Comparison of ENCODE assay signal across 18 cellular contexts in genomic region chr12:55865327-55865726, GRCh38. TPM values are rescaled to one million over a fixed set of nuclear protein-coding genes. Genes with fewer than 3 reads are reported as not detected.
A peak's percentile ranks its signal among the peaks of the same experiment; 100 is the strongest.
DNase-seq lines count a peak whose midpoint lies in the region; ATAC-seq, FAIRE-seq and TF ChIP-seq lines count a peak whose summit lies in the region.
"Had no signal": no experiment of that assay in that cellular context is flagged by ENCODE, and none has a peak within 500 bp of the region (broad histone marks: within the 10 kb centered on the region; RNA-seq: fewer than 3 reads in every experiment).

No MANE protein-coding gene starts in this region.

- no peak overlapping the region for H3K27ac ChIP-seq in A549
- H3K27ac ChIP-seq in HEK293 (ENCODE audit: extremely low read depth, low read depth, low read length): no peak overlapping the region
- H3K27ac ChIP-seq in K562 (ENCODE audit: extremely low read depth, low read depth, low read length): no peak overlapping the region
- H3K27ac ChIP-seq: 22Rv1; BLaER1 treated with 17β-estradiol and CSF1 and Interleukin-3, amounts not matched to agents 10 nM and 100 nM had no signal

- 0 out of 3 replicates have a peak, but pooled peaks cover 3% of the 10 kb centered on the region for H3K4me1 ChIP-seq in A549
- no peaks in the 10 kb centered on the region for H3K4me1 ChIP-seq in HEK293 (ENCODE audit: control insufficient read depth, insufficient read depth, low read length)
- no peaks in the 10 kb centered on the region for H3K4me1 ChIP-seq in K562 (replicated peaks in 1 of 2; ENCODE audit: control insufficient read depth in 2 of 2, insufficient read depth in 2 of 2, low read length in 2 of 2)
- H3K4me1 ChIP-seq: BE2C; BLaER1 treated with 17β-estradiol and CSF1 and Interleukin-3, amounts not matched to agents 10 nM and 100 nM; HAP-1 had no signal

- TF ChIP-seq RAD21 in A549 (conservative IDR thresholded peaks at IDR 0.05 in 1 of 2, IDR thresholded peaks at IDR 0.05 in 1 of 2): no peak
- TF ChIP-seq RAD21 in K562 (CRISPR knock-in tag; conservative IDR thresholded peaks at IDR 0.05 in 1 of 2, IDR thresholded peaks at IDR 0.05 in 1 of 2): no peak

- H3K9me3 ChIP-seq in A549: no peaks in the 10 kb centered on the region
- H3K9me3 ChIP-seq in HEK293 (ENCODE audit: control insufficient read depth, insufficient read depth, low read depth, low read length): no peaks in the 10 kb centered on the region
- H3K9me3 ChIP-seq in K562 (replicated peaks; ENCODE audit: control insufficient read depth, insufficient read depth, low read depth, low read length): no peaks in the 10 kb centered on the region; the same call in 1 of the 2 replicates
- H3K9me3 ChIP-seq: BE2C had no signal

- H3K36me3 ChIP-seq in HEK293 (ENCODE audit: control insufficient read depth in 2 of 2, insufficient read depth in 1 of 2, low read length in 2 of 2) (no peaks in the 10 kb centered on the region), K562 (ENCODE audit: control insufficient read depth, insufficient read depth, low read length) (no peaks in the 10 kb centered on the region)
- H3K36me3 ChIP-seq: BE2C, HAP-1 had no signal

- no peak overlapping the region for H2AFZ ChIP-seq in K562 (ENCODE audit: low read depth, low read length)
- H2AFZ ChIP-seq: GM23338 had no signal

- no peak overlapping the region for H3K9ac ChIP-seq in K562 (ENCODE audit: insufficient read depth in 1 of 2, low read depth in 2 of 2, low read length in 2 of 2)
- H3K9ac ChIP-seq: BLaER1 treated with 17β-estradiol and CSF1 and Interleukin-3, amounts not matched to agents 10 nM and 100 nM had no signal

- H3K27me3 ChIP-seq in K562 (ENCODE audit: control insufficient read depth in 2 of 2, insufficient read depth in 2 of 2, low read length in 2 of 2): no peaks in the 10 kb centered on the region
- H3K27me3 ChIP-seq: BE2C; BLaER1 treated with 17β-estradiol and CSF1 and Interleukin-3, amounts not matched to agents 10 nM and 100 nM had no signal

- no peak for DNase-seq in A549 (ENCODE audit: low read depth in 1 of 2, low spot score in 1 of 2)
- no peak for DNase-seq in K562 (ENCODE audit: extremely low read depth in 1 of 4, low spot score in 3 of 4)
- no peak for DNase-seq in H54 (ENCODE audit: insufficient read length, low spot score)
- DNase-seq in NCI-H1694 treated with DMSO at 0.1 percent for 48 hours (lab: John Stamatoyannopoulos, UW): no peak
- no peak for DNase-seq in D721Med (ENCODE audit: insufficient read length, low spot score)
- DNase-seq: ACHN; AML-193; BE2C; CD4-positive, alpha-beta T cell; CD8-positive, alpha-beta memory T cell; DMS53; DMS79 treated with DMSO at 0.1 percent for 48 hours had no signal

- no peak overlapping the region for H3K4me3 ChIP-seq in A549
- H3K4me3 ChIP-seq in HEK293 (ENCODE audit: low read depth, low read length): no peak overlapping the region
- H3K4me3 ChIP-seq in K562: no peak overlapping the region
- H3K4me3 ChIP-seq: GM23338, HAP-1 had no signal

- no peak for TF ChIP-seq POLR2A in A549 (IDR thresholded peaks at IDR 0.05; ENCODE audit: low read length)
- TF ChIP-seq POLR2A in K562 (conservative IDR thresholded peaks at IDR 0.05): no peak
- TF ChIP-seq POLR2A in H54 (IDR thresholded peaks at IDR 0.05; ENCODE audit: low read depth, low read length): no peak

- no peaks in the 10 kb centered on the region for H3K9me1 ChIP-seq in K562 (ENCODE audit: control insufficient read depth, insufficient read depth, low read length)

- 51% methylated on average over 2 of the region's 2 CpGs for WGBS in A549 (ENCODE audit: missing lambda C conversion rate)
- 25% methylated on average over 2 of the region's 2 CpGs for WGBS in K562 (ENCODE audit: insufficient coverage, low coverage, missing lambda C conversion rate)

- ATAC-seq in A549 (no peak), K562 (no peak)
- ATAC-seq: GM23338 had no signal

- H3K4me2 ChIP-seq in A549 (no peak overlapping the region), K562 (ENCODE audit: insufficient read depth, low read length) (no peak overlapping the region)
- H3K4me2 ChIP-seq: BLaER1 treated with 17β-estradiol and CSF1 and Interleukin-3, amounts not matched to agents 10 nM and 100 nM; GM23338 had no signal

- H3K79me2 ChIP-seq in K562 (ENCODE audit: control insufficient read depth, insufficient read depth, low read length): no peaks in the 10 kb centered on the region

- CTCF ChIA-PET in A549 (lab: Yijun Ruan, JAX): interaction anchor here (1.5 kb wide), 1 partner anchor 10 kb away, joined by 3 read pairs; no protein-coding TSS in a partner anchor
- CTCF ChIA-PET in HEK293 (lab: Yijun Ruan, JAX): interaction anchor here (0.6 kb wide), 1 partner anchor 1426 kb away, joined by 3 read pairs; no protein-coding TSS in a partner anchor
- CTCF ChIA-PET in K562 (lab: Yijun Ruan, JAX; ENCODE audit: low intra/inter-chr PET ratio): no interaction called here

- TF ChIP-seq CTCF in A549 (IDR thresholded peaks at IDR 0.05) (no peak), HEK293 (tag by site-specific recombination; IDR thresholded peaks at IDR 0.05) (no peak), K562 (IDR thresholded peaks at IDR 0.05 in 2 of 3, conservative IDR thresholded peaks at IDR 0.05 in 1 of 3; ENCODE audit: insufficient read depth in 2 of 3, low read depth in 1 of 3, low read length in 3 of 3) (no peak), D721Med (IDR thresholded peaks at IDR 0.05; ENCODE audit: insufficient read depth, missing control alignments) (no peak)

- intact Hi-C loops in K562 (cut with micrococcal nuclease): no loop called here

- peak; percentile 28 for FAIRE-seq in A549 (lab: Jason Lieb, UNC)
- FAIRE-seq in K562 (lab: Jason Lieb, UNC): no peak
- no peak for FAIRE-seq in H54 (lab: Jason Lieb, UNC)
- FAIRE-seq in D721Med (lab: Jason Lieb, UNC): no peak
- FAIRE-seq: GM19239 had no signal

- in situ Hi-C loops in K562 (cut with MboI): no loop called here

- POLR2A ChIA-PET in A549 (lab: Yijun Ruan, JAX) (no interaction called here), HEK293 (lab: Yijun Ruan, JAX) (no interaction called here), K562 (lab: Yijun Ruan, JAX) (interaction anchor here (1.1 kb wide), 1 partner anchor 16 kb away, joined by 3 read pairs; no protein-coding TSS in a partner anchor)

- H4K20me1 ChIP-seq in K562 (replicated peaks; ENCODE audit: control insufficient read depth, insufficient read depth, low read length): no peaks in the 10 kb centered on the region
- H4K20me1 ChIP-seq: BLaER1 treated with 17β-estradiol and CSF1 and Interleukin-3, amounts not matched to agents 10 nM and 100 nM had no signal

- BruUV-seq in K562 (replicated peaks; lab: Mats Ljungman, UMichigan): no TSS peak

- TF ChIP-seq EP300 in A549 (IDR thresholded peaks at IDR 0.05) (no peak), K562 (IDR thresholded peaks at IDR 0.05; ENCODE audit: low read length) (no peak)

RNA-seq across cellular contexts. Expression of gene MMP19, which starts 22.6 kb away (rescaled TPM):
- polyA plus RNA-seq in A549 (2011; rRNA removed): 0.06 and 0.09 TPM in 2 replicates
- polyA plus RNA-seq in A549 (2012; cell fraction: cytosol; rRNA removed): 0.12 and 0.15 TPM in 2 replicates
- polyA plus RNA-seq in A549 (2012; cell fraction: nucleus; rRNA removed): 0.22 and 0.23 TPM in 2 replicates
- 0.09 to 0.11 TPM (median 0.09 TPM) in 3 replicates for polyA plus RNA-seq in A549 (2017; fragmentation: RNase III; extraction: RNeasy Plus Mini Kit Qiagen cat#74134 plus additional on column Dnase treatment)
- polyA minus RNA-seq in A549 (2011; rRNA and poly(A)+ RNA removed): not detected in 2 replicates
- 4.1 and 10.5 TPM in 2 replicates for total RNA-seq in K562 (2011; cell fraction: chromatin; rRNA removed; ENCODE audit: low replicate concordance)
- 3.6 and 6.3 TPM in 2 replicates for total RNA-seq in K562 (2011; cell fraction: nucleolus; rRNA removed)
- total RNA-seq in K562 (2011; cell fraction: nucleoplasm; rRNA removed): 4.3 and 6.6 TPM in 2 replicates
- 0.29 and 0.59 TPM in 2 replicates for total RNA-seq in K562 (2014; rRNA removed)
- total RNA-seq in K562 (2014; rRNA removed; fragmentation: Illumina TruSeq; extraction: Trizol): 0.35 and 0.87 TPM in 2 replicates
- 0.14 and 0.30 TPM in 2 replicates for total RNA-seq in K562 (2015; rRNA removed; fragmentation: Illumina TruSeq; extraction: Trizol)
- total RNA-seq in K562 (2021): 1.1 and 1.3 TPM in 2 replicates
- polyA plus RNA-seq in K562 (2011; rRNA removed): 1.3 and 1.6 TPM in 2 replicates
- 1.3 TPM in 2 replicates for polyA plus RNA-seq in K562 (2011; cell fraction: cytosol; rRNA removed)
- polyA plus RNA-seq in K562 (2011; cell fraction: nucleus; rRNA removed): 4.6 and 8.1 TPM in 2 replicates
- 1.3 and 4.0 TPM in 2 replicates for polyA plus RNA-seq in K562 (2012)
- 0.89 and 1.00 TPM in 2 replicates for polyA plus RNA-seq in K562 (2014; fragmentation: Illumina TruSeq; extraction: Trizol)
- polyA plus RNA-seq in K562 (2014; fragmentation: Nextera tagmentation; extraction: Ambion mirVana): under 1 TPM; 0.25 to 0.56 TPM
- 0.47 and 0.66 TPM in 2 replicates for polyA plus RNA-seq in K562 (2014; rRNA removed)
- polyA minus RNA-seq in K562 (2011; rRNA and poly(A)+ RNA removed): 0.33 and 0.67 TPM in 2 replicates
- 0.57 TPM in 1 of 2 replicates, not detected in the other for polyA minus RNA-seq in K562 (2011; cell fraction: cytosol; rRNA and poly(A)+ RNA removed)
- polyA minus RNA-seq in K562 (2011; cell fraction: nucleus; rRNA and poly(A)+ RNA removed): 1.4 and 1.8 TPM in 2 replicates
- total RNA-seq: CD4-positive, alpha-beta T cell had no signal
- polyA plus RNA-seq: CD8-positive, alpha-beta memory T cell had no signal

RNA-seq across cellular contexts. Expression of gene DNAJC14, which starts 35.9 kb away (rescaled TPM):
- polyA plus RNA-seq in A549 (2011; rRNA removed) (11.9 and 23.6 TPM in 2 replicates), A549 (2017; fragmentation: RNase III; extraction: RNeasy Plus Mini Kit Qiagen cat#74134 plus additional on column Dnase treatment) (23.6 to 30.4 TPM (median 29.5 TPM) in 3 replicates), K562 (2011; rRNA removed) (7.3 and 10.4 TPM in 2 replicates), K562 (2014; fragmentation: Illumina TruSeq; extraction: Trizol) (34.2 and 41.3 TPM in 2 replicates), K562 (2014; fragmentation: Nextera tagmentation; extraction: Ambion mirVana) (10 to 100 TPM in 1 of 2 experiments, 1 to 10 TPM in 1; 5.5 to 18.9 TPM), K562 (2014; rRNA removed) (19.2 and 20.4 TPM in 2 replicates)
- polyA plus RNA-seq in A549 (2012; cell fraction: cytosol; rRNA removed): 7.0 and 9.2 TPM in 2 replicates
- 5.0 and 10.8 TPM in 2 replicates for polyA plus RNA-seq in A549 (2012; cell fraction: nucleus; rRNA removed)
- polyA minus RNA-seq in A549 (2011; rRNA and poly(A)+ RNA removed): 14.5 and 14.6 TPM in 2 replicates
- total RNA-seq in K562 (2011; cell fraction: chromatin; rRNA removed; ENCODE audit: low replicate concordance): 19.9 and 22.5 TPM in 2 replicates
- total RNA-seq in K562 (2011; cell fraction: nucleolus; rRNA removed): 14.2 and 16.4 TPM in 2 replicates
- 25.2 and 34.0 TPM in 2 replicates for total RNA-seq in K562 (2011; cell fraction: nucleoplasm; rRNA removed)
- total RNA-seq in K562 (2014; rRNA removed) (29.8 and 38.0 TPM in 2 replicates), K562 (2014; rRNA removed; fragmentation: Illumina TruSeq; extraction: Trizol) (28.8 and 33.2 TPM in 2 replicates), K562 (2015; rRNA removed; fragmentation: Illumina TruSeq; extraction: Trizol) (37.3 and 40.9 TPM in 2 replicates), K562 (2021) (29.6 and 32.0 TPM in 2 replicates)
- polyA plus RNA-seq in K562 (2011; cell fraction: cytosol; rRNA removed): 12.9 and 15.5 TPM in 2 replicates
- polyA plus RNA-seq in K562 (2011; cell fraction: nucleus; rRNA removed): 6.4 and 10.4 TPM in 2 replicates
- 21.6 and 26.6 TPM in 2 replicates for polyA plus RNA-seq in K562 (2012)
- 9.0 and 9.7 TPM in 2 replicates for polyA minus RNA-seq in K562 (2011; rRNA and poly(A)+ RNA removed)
- polyA minus RNA-seq in K562 (2011; cell fraction: cytosol; rRNA and poly(A)+ RNA removed): 7.9 and 11.9 TPM in 2 replicates
- 4.4 and 7.0 TPM in 2 replicates for polyA minus RNA-seq in K562 (2011; cell fraction: nucleus; rRNA and poly(A)+ RNA removed)

RNA-seq across cellular contexts. Expression of gene ORMDL2, which starts 47.5 kb away (rescaled TPM):
- 93.6 and 138 TPM in 2 replicates for polyA plus RNA-seq in A549 (2011; rRNA removed)
- polyA plus RNA-seq in A549 (2012; cell fraction: cytosol; rRNA removed): 81.1 and 93.2 TPM in 2 replicates
- 36.1 and 50.3 TPM in 2 replicates for polyA plus RNA-seq in A549 (2012; cell fraction: nucleus; rRNA removed)
- polyA plus RNA-seq in A549 (2017; fragmentation: RNase III; extraction: RNeasy Plus Mini Kit Qiagen cat#74134 plus additional on column Dnase treatment): 73.5 to 82.9 TPM (median 79.0 TPM) in 3 replicates
- polyA minus RNA-seq in A549 (2011; rRNA and poly(A)+ RNA removed): 140 and 169 TPM in 2 replicates
- total RNA-seq in K562 (2011; cell fraction: chromatin; rRNA removed; ENCODE audit: low replicate concordance): 43.2 and 59.0 TPM in 2 replicates
- 52.1 and 60.7 TPM in 2 replicates for total RNA-seq in K562 (2011; cell fraction: nucleolus; rRNA removed)
- total RNA-seq in K562 (2011; cell fraction: nucleoplasm; rRNA removed): 62.7 and 65.0 TPM in 2 replicates
- 9.9 and 13.6 TPM in 2 replicates for total RNA-seq in K562 (2014; rRNA removed)
- total RNA-seq in K562 (2014; rRNA removed; fragmentation: Illumina TruSeq; extraction: Trizol): 41.8 and 42.9 TPM in 2 replicates
- total RNA-seq in K562 (2015; rRNA removed; fragmentation: Illumina TruSeq; extraction: Trizol): 21.6 and 23.3 TPM in 2 replicates
- 32.7 and 34.3 TPM in 2 replicates for total RNA-seq in K562 (2021)
- 23.3 and 34.4 TPM in 2 replicates for polyA plus RNA-seq in K562 (2011; rRNA removed)
- 33.2 and 42.6 TPM in 2 replicates for polyA plus RNA-seq in K562 (2011; cell fraction: cytosol; rRNA removed)
- 20.9 and 22.1 TPM in 2 replicates for polyA plus RNA-seq in K562 (2011; cell fraction: nucleus; rRNA removed)
- polyA plus RNA-seq in K562 (2012): 37.0 and 51.4 TPM in 2 replicates
- polyA plus RNA-seq in K562 (2014; fragmentation: Illumina TruSeq; extraction: Trizol): 35.7 and 45.2 TPM in 2 replicates
- 100 to 1,000 TPM in 1 of 2 experiments, 10 to 100 TPM in 1; 98.0 to 113 TPM for polyA plus RNA-seq in K562 (2014; fragmentation: Nextera tagmentation; extraction: Ambion mirVana)
- 21.7 and 27.0 TPM in 2 replicates for polyA plus RNA-seq in K562 (2014; rRNA removed)
- 36.5 and 42.4 TPM in 2 replicates for polyA minus RNA-seq in K562 (2011; rRNA and poly(A)+ RNA removed)
- 10.3 and 21.0 TPM in 2 replicates for polyA minus RNA-seq in K562 (2011; cell fraction: cytosol; rRNA and poly(A)+ RNA removed)
- 15.8 and 25.9 TPM in 2 replicates for polyA minus RNA-seq in K562 (2011; cell fraction: nucleus; rRNA and poly(A)+ RNA removed)

RNA-seq across cellular contexts. Expression of gene SARNP, which starts 47.8 kb away (rescaled TPM):
- 164 and 198 TPM in 2 replicates for polyA plus RNA-seq in A549 (2011; rRNA removed)
- polyA plus RNA-seq in A549 (2012; cell fraction: cytosol; rRNA removed): 58.7 and 76.4 TPM in 2 replicates
- 17.5 and 23.0 TPM in 2 replicates for polyA plus RNA-seq in A549 (2012; cell fraction: nucleus; rRNA removed)
- polyA plus RNA-seq in A549 (2017; fragmentation: RNase III; extraction: RNeasy Plus Mini Kit Qiagen cat#74134 plus additional on column Dnase treatment): 116 to 126 TPM (median 123 TPM) in 3 replicates
- polyA minus RNA-seq in A549 (2011; rRNA and poly(A)+ RNA removed): 31.3 and 37.2 TPM in 2 replicates
- 60.9 and 133 TPM in 2 replicates for total RNA-seq in K562 (2011; cell fraction: chromatin; rRNA removed; ENCODE audit: low replicate concordance)
- 37.2 and 42.0 TPM in 2 replicates for total RNA-seq in K562 (2011; cell fraction: nucleolus; rRNA removed)
- 64.7 and 91.5 TPM in 2 replicates for total RNA-seq in K562 (2011; cell fraction: nucleoplasm; rRNA removed)
- total RNA-seq in K562 (2014; rRNA removed): 111 and 202 TPM in 2 replicates
- 174 and 193 TPM in 2 replicates for total RNA-seq in K562 (2014; rRNA removed; fragmentation: Illumina TruSeq; extraction: Trizol)
- 147 and 154 TPM in 2 replicates for total RNA-seq in K562 (2015; rRNA removed; fragmentation: Illumina TruSeq; extraction: Trizol)
- 70.1 and 77.8 TPM in 2 replicates for total RNA-seq in K562 (2021)
- polyA plus RNA-seq in K562 (2011; rRNA removed): 156 and 174 TPM in 2 replicates
- polyA plus RNA-seq in K562 (2011; cell fraction: cytosol; rRNA removed): 43.4 and 112 TPM in 2 replicates
- 37.7 and 65.4 TPM in 2 replicates for polyA plus RNA-seq in K562 (2011; cell fraction: nucleus; rRNA removed)
- 99.8 and 146 TPM in 2 replicates for polyA plus RNA-seq in K562 (2012)
- polyA plus RNA-seq in K562 (2014; fragmentation: Illumina TruSeq; extraction: Trizol): 198 and 206 TPM in 2 replicates
- 100 to 1,000 TPM; 342 to 400 TPM for polyA plus RNA-seq in K562 (2014; fragmentation: Nextera tagmentation; extraction: Ambion mirVana)
- 212 and 228 TPM in 2 replicates for polyA plus RNA-seq in K562 (2014; rRNA removed)
- polyA minus RNA-seq in K562 (2011; rRNA and poly(A)+ RNA removed): 80.6 and 102 TPM in 2 replicates
- 16.2 and 17.3 TPM in 2 replicates for polyA minus RNA-seq in K562 (2011; cell fraction: cytosol; rRNA and poly(A)+ RNA removed)
- polyA minus RNA-seq in K562 (2011; cell fraction: nucleus; rRNA and poly(A)+ RNA removed): 18.3 and 38.1 TPM in 2 replicates
